Comparison of ENCODE assay signal across 1 cellular context in genomic region chr14:96802963-96803362, GRCh38.
TF ChIP-seq lines count a peak whose summit lies in the region.

No MANE protein-coding gene starts in this region.

TF ChIP-seq in K562, 482 proteins besides CTCF, POLR2A, EP300 and RAD21 (continued from another document and continues in another):
- TF ChIP-seq STAT6 (CRISPR knock-in tag; IDR thresholded peaks at IDR 0.05): no peak
- no peak for TF ChIP-seq PYGO2 (tag; IDR thresholded peaks at IDR 0.05)
- peak; percentile 89 for TF ChIP-seq SOX6 (IDR thresholded peaks at IDR 0.05)
- no peak for TF ChIP-seq ZFP30 (CRISPR knock-in tag; IDR thresholded peaks at IDR 0.05; ENCODE audit: borderline replicate concordance)
- peak; percentile 30; the same call in 1 of the 2 replicates for TF ChIP-seq MTA1 (IDR thresholded peaks at IDR 0.05; ENCODE audit: borderline replicate concordance)
- 0 out of 2 replicates have a peak, but pooled peaks have one; percentile 43 for TF ChIP-seq ZNF175 (CRISPR knock-in tag; IDR thresholded peaks at IDR 0.05; ENCODE audit: low read depth)
- no peak for TF ChIP-seq LCOR (CRISPR knock-in tag; IDR thresholded peaks at IDR 0.05)
- TF ChIP-seq POLR2H (tag; IDR thresholded peaks at IDR 0.05; ENCODE audit: low read depth): no peak
- TF ChIP-seq ZNF140 (CRISPR knock-in tag; IDR thresholded peaks at IDR 0.05): no peak
- no peak for TF ChIP-seq ETV5 (CRISPR knock-in tag; IDR thresholded peaks at IDR 0.05; ENCODE audit: low read depth)
- peak in 1 of 2 experiments; percentile 91; a peak in 2 of 4 replicates for TF ChIP-seq RCOR1 (IDR thresholded peaks at IDR 0.05; ENCODE audit: borderline replicate concordance in 1 of 2, low read depth in 2 of 2, low read length in 2 of 2)
- TF ChIP-seq MXD1 (CRISPR knock-in tag; IDR thresholded peaks at IDR 0.05; ENCODE audit: borderline replicate concordance, poor library complexity, severe bottlenecking): no peak
- TF ChIP-seq TFAP4 (CRISPR knock-in tag; IDR thresholded peaks at IDR 0.05; ENCODE audit: borderline replicate concordance): peak; percentile 48; the same call in 1 of the 2 replicates
- no peak for TF ChIP-seq HNRNPK (IDR thresholded peaks at IDR 0.05; ENCODE audit: low read depth, low read length, poor library complexity, severe bottlenecking)
- peak; percentile 94; the same call in 1 of the 2 replicates for TF ChIP-seq CC2D1A (IDR thresholded peaks at IDR 0.05)
- TF ChIP-seq ERF (CRISPR knock-in tag; IDR thresholded peaks at IDR 0.05): no peak
- no peak for TF ChIP-seq SMC3 (conservative IDR thresholded peaks at IDR 0.05; ENCODE audit: insufficient read depth, low read depth, low read length)
- no peak for TF ChIP-seq MCM2 (IDR thresholded peaks at IDR 0.05; ENCODE audit: low read depth)
- TF ChIP-seq PBX2 (CRISPR knock-in tag; IDR thresholded peaks at IDR 0.05; ENCODE audit: low read depth): no peak
- peak; percentile 66 for TF ChIP-seq PBX2 (tag; conservative IDR thresholded peaks at IDR 0.05; ENCODE audit: low read depth)
- no peak for TF ChIP-seq ZNF282 (CRISPR knock-in tag; IDR thresholded peaks at IDR 0.05)
- TF ChIP-seq ZC3H4 (CRISPR knock-in tag; IDR thresholded peaks at IDR 0.05; ENCODE audit: borderline replicate concordance): no peak
- no peak for TF ChIP-seq SPI1 (IDR thresholded peaks at IDR 0.05; ENCODE audit: borderline replicate concordance, low read depth, low read length)
- TF ChIP-seq RBBP5 (IDR thresholded peaks at IDR 0.05; ENCODE audit: borderline replicate concordance, insufficient read depth, low read length, poor library complexity, severe bottlenecking): no peak
- TF ChIP-seq CHAMP1 (IDR thresholded peaks at IDR 0.05): peak; percentile 81
- TF ChIP-seq ZBTB40 (IDR thresholded peaks at IDR 0.05): no peak
- no peak for TF ChIP-seq ZBTB40 (CRISPR knock-in tag; IDR thresholded peaks at IDR 0.05)
- peak; percentile 59; the same call in 1 of the 2 replicates for TF ChIP-seq BHLHE40 (IDR thresholded peaks at IDR 0.05; ENCODE audit: low read length)
- peak; percentile 71 for TF ChIP-seq CTBP1 (IDR thresholded peaks at IDR 0.05; ENCODE audit: borderline replicate concordance)
- no peak for TF ChIP-seq SLC30A9 (CRISPR knock-in tag; IDR thresholded peaks at IDR 0.05)
- no peak for TF ChIP-seq ZNF347 (CRISPR knock-in tag; IDR thresholded peaks at IDR 0.05; ENCODE audit: low read depth)
- no peak for TF ChIP-seq ZNF707 (CRISPR knock-in tag; conservative IDR thresholded peaks at IDR 0.05)
- TF ChIP-seq ZNF589 (CRISPR knock-in tag; IDR thresholded peaks at IDR 0.05; ENCODE audit: low read depth): 0 out of 2 replicates have a peak, but pooled peaks have one; percentile 41
- no peak for TF ChIP-seq ZNF668 (CRISPR knock-in tag; IDR thresholded peaks at IDR 0.05)
- no peak for TF ChIP-seq THAP12 (CRISPR knock-in tag; IDR thresholded peaks at IDR 0.05)
- TF ChIP-seq CHD4 (IDR thresholded peaks at IDR 0.05; ENCODE audit: insufficient read depth, insufficient replicate concordance, low read depth, low read length, poor library complexity, severe bottlenecking): no peak
- TF ChIP-seq RFX5 (IDR thresholded peaks at IDR 0.05; ENCODE audit: low read depth, low read length): no peak
- TF ChIP-seq PML (IDR thresholded peaks at IDR 0.05; ENCODE audit: low read length): 0 out of 2 replicates have a peak, but pooled peaks have one; percentile 37
- no peak for TF ChIP-seq E2F3 (CRISPR knock-in tag; IDR thresholded peaks at IDR 0.05)
- peak; percentile 83 for TF ChIP-seq FOXM1 (IDR thresholded peaks at IDR 0.05; ENCODE audit: low read depth)
- TF ChIP-seq FOXM1 (CRISPR knock-in tag; IDR thresholded peaks at IDR 0.05; ENCODE audit: low read depth): no peak
- peak; percentile 81 for TF ChIP-seq PHB2 (IDR thresholded peaks at IDR 0.05; ENCODE audit: low read depth)
- TF ChIP-seq CXXC5 (CRISPR knock-in tag; IDR thresholded peaks at IDR 0.05): peak; percentile 79
- no peak for TF ChIP-seq ZNF133 (CRISPR knock-in tag; IDR thresholded peaks at IDR 0.05)
- TF ChIP-seq RBM39 (optimal IDR thresholded peaks at IDR 0.05; ENCODE audit: low read depth, low read length): no peak
- peak; percentile 90 for TF ChIP-seq MEIS2 (IDR thresholded peaks at IDR 0.05; ENCODE audit: partially characterized antibody)
